8 cellular contexts compared by ENCODE assay signal in genomic region chr10:130135676-130136213, GRCh38. TPM values are rescaled to one million over a fixed set of nuclear protein-coding genes. Genes with fewer than 3 reads are reported as not detected.
A peak's percentile ranks its signal among the peaks of the same experiment; 100 is the strongest.
DNase-seq lines count a peak whose midpoint lies in the region; ATAC-seq, FAIRE-seq and TF ChIP-seq lines count a peak whose summit lies in the region.

No MANE protein-coding gene starts in this region.

- H3K4me3 ChIP-seq in NB4 (ENCODE audit: low read depth, low read length) = peak overlapping the region; percentile 98
- peak overlapping the region; percentile 80 to 95 (median 83) for H3K4me3 ChIP-seq in endothelial cell of umbilical vein (replicated peaks in 1 of 3; ENCODE audit: insufficient read depth in 1 of 3, low read depth in 1 of 3, low read length in 3 of 3)

- no peaks in the 10 kb centered on the region for H3K9me3 ChIP-seq in endothelial cell of umbilical vein (replicated peaks; ENCODE audit: control insufficient read depth, insufficient read depth, low read length)

- TSS peak; percentile 28 for BruUV-seq in endothelial cell of umbilical vein (replicated peaks; lab: Mats Ljungman, UMichigan)

- FAIRE-seq in endothelial cell of umbilical vein (lab: Jason Lieb, UNC) = no peak

- peaks cover 0 to 2% of the 10 kb centered on the region in 2 experiments for H3K27me3 ChIP-seq in endothelial cell of umbilical vein (ENCODE audit: control insufficient read depth in 2 of 2, insufficient read depth in 2 of 2, low read length in 2 of 2)

- peak overlapping the region; percentile 65 for H3K4me2 ChIP-seq in endothelial cell of umbilical vein (ENCODE audit: insufficient read depth, low read length)

- TF ChIP-seq CTCF in NB4 (IDR thresholded peaks at IDR 0.05; ENCODE audit: low read depth, low read length) = no peak
- no peak for TF ChIP-seq CTCF in endothelial cell of umbilical vein (IDR thresholded peaks at IDR 0.05; ENCODE audit: extremely low read depth in 1 of 2, insufficient read depth in 1 of 2, low read depth in 1 of 2, low read length in 2 of 2)
- TF ChIP-seq CTCF in omental fat pad (IDR thresholded peaks at IDR 0.05) = no peak

- H2AFZ ChIP-seq in endothelial cell of umbilical vein (ENCODE audit: low read depth, low read length) = peak overlapping the region; percentile 84

- no peaks in the 10 kb centered on the region for H3K9me1 ChIP-seq in endothelial cell of umbilical vein (replicated peaks; ENCODE audit: control insufficient read depth, extremely low read depth, insufficient read depth, low read length)

- peak; percentile 33 for DNase-seq in activated CD4-positive, CD25-positive, alpha-beta regulatory T cell treated with anti-CD3 and anti-CD28 coated beads, Interleukin-2, amount 50 U/mL, for 72 hours
- no peak for DNase-seq in NB4 (ENCODE audit: low read depth)
- no peak for DNase-seq in endothelial cell of umbilical vein (ENCODE audit: low read depth, low spot score)
- DNase-seq in omental fat pad (ENCODE audit: low spot score) = no peak
- no peak for DNase-seq in activated effector memory CD4-positive, alpha-beta T cell treated with anti-CD3 and anti-CD28 coated beads, Interleukin-2, amount 50 U/mL, for 16 hours
- no peak for DNase-seq in NCI-H2196 (lab: John Stamatoyannopoulos, UW; ENCODE audit: unreplicated experiment)

- H3K36me3 ChIP-seq in endothelial cell of umbilical vein (ENCODE audit: control insufficient read depth in 2 of 2, extremely low read depth in 1 of 2, insufficient read depth in 2 of 2, low read length in 2 of 2) = no peaks in the 10 kb centered on the region

- CTCF ChIA-PET in endothelial cell of umbilical vein (lab: Charles Lee) = interaction anchor here (1.0 to 3.3 kb wide), 3 partner anchors 8 to 44 kb away, joined by 5 to 46 read pairs (median 6); partner anchors contain the start of gene C10orf143

- peaks cover 19% of the 10 kb centered on the region for H3K4me1 ChIP-seq in endothelial cell of umbilical vein (ENCODE audit: control insufficient read depth, extremely low read depth, insufficient read depth, low read length)

- POLR2A ChIA-PET in endothelial cell of umbilical vein (lab: Charles Lee) = interaction anchor here (0.6 to 2.5 kb wide), 3 partner anchors 15 to 44 kb away, joined by 3 to 24 read pairs (median 5); partner anchors contain the start of gene C10orf143

- TF ChIP-seq POLR2A in NB4 (IDR thresholded peaks at IDR 0.05; ENCODE audit: extremely low read depth, insufficient read length) (no peak), endothelial cell of umbilical vein (IDR thresholded peaks at IDR 0.05; ENCODE audit: low read depth, low read length) (no peak)

- no peaks in the 10 kb centered on the region for H4K20me1 ChIP-seq in endothelial cell of umbilical vein (replicated peaks; ENCODE audit: control insufficient read depth, extremely low read depth, insufficient read depth, low read length)

- peak overlapping the region; percentile 87 for H3K9ac ChIP-seq in endothelial cell of umbilical vein (replicated peaks; ENCODE audit: extremely low read depth, insufficient read depth, low read length)

- H3K79me2 ChIP-seq in endothelial cell of umbilical vein (ENCODE audit: control insufficient read depth, insufficient read depth, low read length) = peaks cover 45% of the 10 kb centered on the region

- no peak for ATAC-seq in activated CD4-positive, CD25-positive, alpha-beta regulatory T cell treated with anti-CD3 and anti-CD28 coated beads, Interleukin-2, amount 50 U/mL, for 24 hours
- peak; percentile 17 for ATAC-seq in omental fat pad (ENCODE audit: low FRiP score)
- ATAC-seq in GM21381 (IDR thresholded peaks at IDR 0.05; ENCODE audit: unreplicated experiment) = no peak

- H3K27ac ChIP-seq in endothelial cell of umbilical vein (ENCODE audit: insufficient read depth, low read depth, low read length) = peak overlapping the region; percentile 57

- intact Hi-C loops in endothelial cell of umbilical vein (cut with micrococcal nuclease) = loop anchor here (1.0 to 2.0 kb wide), 3 partner anchors 19 to 1089 kb away; no protein-coding TSS in a partner anchor

- dilution Hi-C loops in endothelial cell of umbilical vein (cut with MboI; ENCODE audit: extremely low pct_ligation_motif_present, low sequenced_read_pairs) = no loop called here

TF ChIP-seq in endothelial cell of umbilical vein, 7 proteins besides CTCF, POLR2A, EP300 and RAD21:
- TF ChIP-seq MAX (IDR thresholded peaks at IDR 0.05; ENCODE audit: insufficient read depth, insufficient read length) (no peak), FOS (IDR thresholded peaks at IDR 0.05; ENCODE audit: borderline replicate concordance, insufficient read depth, low read length) (no peak), EZH2 (IDR thresholded peaks at IDR 0.05; ENCODE audit: borderline replicate concordance, low read depth, low read length, severe bottlenecking) (no peak), GATA2 (IDR thresholded peaks at IDR 0.05; ENCODE audit: insufficient read depth, insufficient read length, low read depth, low read length) (no peak), POLR2AphosphoS5 (IDR thresholded peaks at IDR 0.05; ENCODE audit: insufficient read depth, low read depth, low read length) (no peak), JUN (IDR thresholded peaks at IDR 0.05; ENCODE audit: borderline replicate concordance, insufficient read depth, insufficient read length, low read depth) (no peak), MYC (IDR thresholded peaks at IDR 0.05; ENCODE audit: low read depth, low read length) (no peak)
TF ChIP-seq in endothelial cell of umbilical vein: peak in this region for 0.

RNA-seq across cellular contexts. Expression of gene GLRX3, which starts 0.4 kb away (rescaled TPM):
- 132 and 137 TPM in 2 replicates for total RNA-seq in endothelial cell of umbilical vein
- 57.0 and 71.6 TPM in 2 replicates for polyA plus RNA-seq in endothelial cell of umbilical vein
- polyA plus RNA-seq in endothelial cell of umbilical vein (2011; cell fraction: cytosol; rRNA removed) = 99.3 and 117 TPM in 2 replicates
- 53.5 and 54.2 TPM in 2 replicates for polyA plus RNA-seq in endothelial cell of umbilical vein (2011; cell fraction: nucleus; rRNA removed)
- polyA plus RNA-seq in endothelial cell of umbilical vein (2012) = 151 and 198 TPM in 2 replicates
- 21.7 and 22.4 TPM in 2 replicates for polyA minus RNA-seq in endothelial cell of umbilical vein
- polyA minus RNA-seq in endothelial cell of umbilical vein (2011; cell fraction: cytosol; rRNA and poly(A)+ RNA removed) = 31.9 TPM
- 21.2 and 30.2 TPM in 2 replicates for polyA minus RNA-seq in endothelial cell of umbilical vein (2011; cell fraction: nucleus; rRNA and poly(A)+ RNA removed)
- total RNA-seq in omental fat pad = 10 to 100 TPM; 36.0 to 54.2 (median 43.4) TPM

RNA-seq across cellular contexts. Expression of gene C10orf143, which starts 25.1 kb away (rescaled TPM):
- total RNA-seq in endothelial cell of umbilical vein (0.44 and 0.92 TPM in 2 replicates), omental fat pad (1 to 10 TPM; 1.3 to 2.6 (median 1.6) TPM)
- 0.26 and 0.53 TPM in 2 replicates for polyA plus RNA-seq in endothelial cell of umbilical vein
- polyA plus RNA-seq in endothelial cell of umbilical vein (2011; cell fraction: cytosol; rRNA removed) = 0.50 and 0.55 TPM in 2 replicates
- 0.58 and 0.71 TPM in 2 replicates for polyA plus RNA-seq in endothelial cell of umbilical vein (2011; cell fraction: nucleus; rRNA removed)
- polyA plus RNA-seq in endothelial cell of umbilical vein (2012) = 0.83 and 0.88 TPM in 2 replicates
- polyA minus RNA-seq in endothelial cell of umbilical vein = 0.45 TPM in 1 of 2 replicates, not detected in the other
- not detected for polyA minus RNA-seq in endothelial cell of umbilical vein (2011; cell fraction: cytosol; rRNA and poly(A)+ RNA removed)
- not detected in 2 replicates for polyA minus RNA-seq in endothelial cell of umbilical vein (2011; cell fraction: nucleus; rRNA and poly(A)+ RNA removed)
